In genomic region chr1:54804471-54805132, GRCh38 we compare ENCODE assay signal across 14 cellular contexts. TPM values are rescaled to one million over a fixed set of nuclear protein-coding genes. Genes with fewer than 3 reads are reported as not detected.
DNase-seq lines count a peak whose midpoint lies in the region; ATAC-seq and TF ChIP-seq lines count a peak whose summit lies in the region.
"Had no signal": no experiment of that assay in that cellular context is flagged by ENCODE, and none has a peak within 500 bp of the region (broad histone marks: within the 10 kb centered on the region; RNA-seq: fewer than 3 reads in every experiment).

No MANE protein-coding gene starts in this region.

- H3K36me3 Mint-ChIP-seq in activated naive CD4-positive, alpha-beta T cell treated with anti-CD3 and anti-CD28 coated beads, Interleukin-2, amount 50 U/mL, for 24 hours, result no peaks in the 10 kb centered on the region

- ATAC-seq in HG03196 (IDR thresholded peaks at IDR 0.05; ENCODE audit: unreplicated experiment) (peak; percentile 40), mucosa of descending colon (peak; percentile 47)
- ATAC-seq: HCT116, Panc1 had no signal

- no peak for TF ChIP-seq CTCF in mucosa of descending colon (IDR thresholded peaks at IDR 0.05)

- no peak overlapping the region for H3K4me3 ChIP-seq in mucosa of descending colon

- H3K9me3 ChIP-seq in mucosa of descending colon, result no peaks in the 10 kb centered on the region

- intact Hi-C loops in mucosa of descending colon (cut with DNase I, micrococcal nuclease), result loop anchor here in 1 of 2 donors (10.0 kb wide), 1 partner anchor 300 kb away; no protein-coding TSS in a partner anchor

- no peak overlapping the region for H3K4me3 Mint-ChIP-seq in activated naive CD4-positive, alpha-beta T cell treated with anti-CD3 and anti-CD28 coated beads, Interleukin-2, amount 50 U/mL, for 24 hours

- peak overlapping the region; percentile 46 for H3K27ac Mint-ChIP-seq in activated naive CD4-positive, alpha-beta T cell treated with anti-CD3 and anti-CD28 coated beads, Interleukin-2, amount 50 U/mL, for 24 hours

- peaks cover 32% of the 10 kb centered on the region for H3K4me1 Mint-ChIP-seq in activated naive CD4-positive, alpha-beta T cell treated with anti-CD3 and anti-CD28 coated beads, Interleukin-2, amount 50 U/mL, for 24 hours

- peaks cover 27% of the 10 kb centered on the region for H3K4me1 ChIP-seq in mucosa of descending colon (ENCODE audit: low read depth)

- H3K9me3 Mint-ChIP-seq in activated naive CD4-positive, alpha-beta T cell treated with anti-CD3 and anti-CD28 coated beads, Interleukin-2, amount 50 U/mL, for 24 hours, result no peaks in the 10 kb centered on the region

- H3K36me3 ChIP-seq in mucosa of descending colon (ENCODE audit: low read depth), result no peaks in the 10 kb centered on the region

- H3K27me3 Mint-ChIP-seq in activated naive CD4-positive, alpha-beta T cell treated with anti-CD3 and anti-CD28 coated beads, Interleukin-2, amount 50 U/mL, for 24 hours, result no peaks in the 10 kb centered on the region

- peak; percentile 18 for DNase-seq in EH (ENCODE audit: low read depth)
- DNase-seq in mucosa of descending colon, result no peak
- no peak for DNase-seq in HPDE6-E6E7 (ENCODE audit: extremely low spot score)
- no peak for DNase-seq in HT-29 (ENCODE audit: low spot score)
- no peak for DNase-seq in CD1c-positive myeloid dendritic cell (ENCODE audit: extremely low spot score)
- DNase-seq in NCI-H69 (lab: John Stamatoyannopoulos, UW), result no peak
- DNase-seq: central memory CD4-positive, alpha-beta T cell; DMS 273 treated with DMSO at 0.1 percent for 48 hours; NCI-H146 had no signal

RNA-seq across cellular contexts. Expression of gene TTC22, which starts 3.5 kb away (rescaled TPM):
- total RNA-seq in mucosa of descending colon, result 100 to 1,000 TPM in 1 of 3 donors, 10 to 100 TPM in 2; 51.6 to 122 (median 70.8) TPM
- 26.7 and 27.6 TPM in 2 replicates for total RNA-seq in HT-29 (2014; rRNA removed; shearing (Covaris generic))
- total RNA-seq: lung microvascular endothelial cell had no signal

RNA-seq across cellular contexts. Expression of gene PARS2, which starts 40.3 kb away (rescaled TPM):
- 1 to 10 TPM; 6.4 to 8.7 (median 7.2) TPM for total RNA-seq in mucosa of descending colon
- 6.4 and 7.2 TPM in 2 replicates for total RNA-seq in HT-29 (2014; rRNA removed; shearing (Covaris generic))
